In genomic region chr22:28425211-28425610, GRCh38 we compare ENCODE assay signal across 24 cellular contexts.
"Had no signal": no experiment of that assay in that cellular context is flagged by ENCODE, and none has a peak within 500 bp of the region (broad histone marks: within the 10 kb centered on the region; RNA-seq: fewer than 3 reads in every experiment).

No MANE protein-coding gene starts in this region.

- H3K36me3 Mint-ChIP-seq: activated naive CD4-positive, alpha-beta T cell treated with anti-CD3 and anti-CD28 coated beads, Interleukin-2, amount 50 U/mL, for 72 hours; memory B cell; stimulated activated effector memory CD8-positive, alpha-beta T cell treated with anti-CD3 and anti-CD28 coated beads, Interleukin-12 subunit alpha, Interleukin-12 subunit beta, amount 100 ng/mL, for 72 hours; WTC11 had no signal

- H3K9me3 ChIP-seq: neutrophil, pancreas, stomach, suprapubic skin, vagina had no signal

- H3K27me3 ChIP-seq: neutrophil, pancreas, stomach, suprapubic skin, vagina had no signal

- H3K4me3 Mint-ChIP-seq: activated T-cell treated with anti-CD3 and anti-CD28 coated beads, Interleukin-2, amount 50 U/mL, for 24 hours; activated T-helper 17 cell treated with anti-CD3 and anti-CD28 coated beads, Interleukin-2, amount 50 U/mL, for 72 hours; memory B cell; nephron; stimulated activated effector memory CD8-positive, alpha-beta T cell treated with anti-CD3 and anti-CD28 coated beads, Interleukin-12 subunit alpha, Interleukin-12 subunit beta, amount 100 ng/mL, for 72 hours; WTC11 had no signal

- H3K27me3 Mint-ChIP-seq: brain had no signal

- ATAC-seq: activated T-helper 17 cell treated with anti-CD3 and anti-CD28 coated beads, Interleukin-2, amount 50 U/mL, for 72 hours; stimulated activated effector memory CD8-positive, alpha-beta T cell treated with anti-CD3 and anti-CD28 coated beads, Interleukin-12 subunit alpha, Interleukin-12 subunit beta, amount 100 ng/mL, for 72 hours; WTC11 had no signal

- H3K27ac ChIP-seq: neutrophil, pancreas, suprapubic skin, vagina had no signal

- H3K4me1 ChIP-seq: suprapubic skin had no signal

- H3K4me1 Mint-ChIP-seq: activated T-helper 17 cell treated with anti-CD3 and anti-CD28 coated beads, Interleukin-2, amount 50 U/mL, for 72 hours; memory B cell; stimulated activated effector memory CD8-positive, alpha-beta T cell treated with anti-CD3 and anti-CD28 coated beads, Interleukin-12 subunit alpha, Interleukin-12 subunit beta, amount 100 ng/mL, for 72 hours had no signal

- H3K9me3 Mint-ChIP-seq: activated naive CD4-positive, alpha-beta T cell treated with anti-CD3 and anti-CD28 coated beads, Interleukin-2, amount 50 U/mL, for 72 hours; activated T-cell treated with anti-CD3 and anti-CD28 coated beads, Interleukin-2, amount 50 U/mL, for 24 hours; activated T-helper 17 cell treated with anti-CD3 and anti-CD28 coated beads, Interleukin-2, amount 50 U/mL, for 72 hours; brain; memory B cell; nephron; stimulated activated effector memory CD8-positive, alpha-beta T cell treated with anti-CD3 and anti-CD28 coated beads, Interleukin-12 subunit alpha, Interleukin-12 subunit beta, amount 100 ng/mL, for 72 hours; WTC11 had no signal

- H3K4me3 ChIP-seq: pancreas, stomach, suprapubic skin, vagina had no signal

- H3K36me3 ChIP-seq: neutrophil, pancreas, stomach, suprapubic skin, vagina had no signal

- DNase-seq: activated CD8-positive, alpha-beta memory T cell treated with anti-CD3 and anti-CD28 coated beads for 24 hours; activated CD8-positive, alpha-beta memory T cell treated with anti-CD3 and anti-CD28 coated beads, Interleukin-2, amount 50 U/mL, for 4 hours; activated T-cell treated with anti-CD3 and anti-CD28 coated beads, Interleukin-2, amount 50 U/mL, for 24 hours; aorta; caudate nucleus; dermis blood vessel endothelial cell; effector memory CD4-positive, alpha-beta T cell; foreskin melanocyte; hippocampal formation; pancreas; right cardiac atrium; small intestine; stimulated activated CD4-positive, alpha-beta T cell treated with anti-CD3 and anti-CD28 coated beads, Interleukin-2, amount 100 ng/mL, for 24 hours; stomach had no signal

- H3K27ac Mint-ChIP-seq: activated naive CD4-positive, alpha-beta T cell treated with anti-CD3 and anti-CD28 coated beads, Interleukin-2, amount 50 U/mL, for 72 hours; activated T-cell treated with anti-CD3 and anti-CD28 coated beads, Interleukin-2, amount 50 U/mL, for 24 hours; activated T-helper 17 cell treated with anti-CD3 and anti-CD28 coated beads, Interleukin-2, amount 50 U/mL, for 72 hours; memory B cell; stimulated activated effector memory CD8-positive, alpha-beta T cell treated with anti-CD3 and anti-CD28 coated beads, Interleukin-12 subunit alpha, Interleukin-12 subunit beta, amount 100 ng/mL, for 72 hours had no signal
